ENCODE assay signal across 2 cellular contexts in the genomic region with DNA sequence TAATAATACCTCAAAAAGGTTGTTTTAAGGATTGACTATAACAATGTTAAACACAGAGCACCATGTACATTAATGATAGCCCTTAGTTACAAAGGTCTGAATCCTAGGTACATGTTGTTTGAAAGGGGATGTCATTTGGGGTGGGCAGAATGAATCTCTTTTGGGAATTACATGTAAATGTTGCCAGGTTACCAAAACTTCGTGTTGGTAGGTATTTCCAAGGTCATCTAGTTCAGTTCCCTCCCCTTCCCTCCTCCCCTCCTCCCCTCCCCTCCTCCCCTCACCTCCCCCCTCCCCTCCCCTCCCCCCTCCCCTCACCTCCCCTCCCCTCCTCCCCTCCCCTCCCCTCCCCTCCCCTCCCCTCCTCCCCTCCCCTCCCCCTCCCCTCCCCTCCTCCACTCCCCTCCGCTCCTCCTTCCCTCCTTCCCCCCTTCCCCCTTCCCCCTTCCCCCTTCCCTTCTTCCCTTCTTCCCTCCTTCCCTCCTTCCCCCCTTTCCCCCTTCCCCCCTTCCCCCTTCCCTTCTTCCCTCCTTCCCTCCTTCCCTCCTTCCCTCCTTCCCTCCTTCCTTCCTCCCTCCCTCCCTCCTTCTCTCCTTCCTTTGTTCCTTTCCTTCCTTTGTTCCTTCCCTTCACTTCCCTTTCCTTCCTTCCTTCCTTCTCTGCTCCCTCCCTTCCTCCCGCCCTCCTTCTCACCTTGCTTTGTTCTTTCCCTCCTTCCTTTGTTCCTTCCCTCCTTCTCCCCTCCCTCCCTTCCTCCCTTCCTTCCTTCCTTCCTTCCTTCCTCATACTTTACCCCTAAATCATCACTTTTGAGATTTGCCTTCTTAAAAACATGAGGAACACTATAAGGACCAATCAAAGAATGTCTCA.
TF ChIP-seq lines count a peak whose summit lies in the region.

No MANE protein-coding gene starts in this region.

TF ChIP-seq in K562, 482 proteins besides CTCF, POLR2A, EP300 and RAD21:
- TF ChIP-seq HNRNPK (IDR thresholded peaks at IDR 0.05; ENCODE audit: low read depth, low read length, poor library complexity, severe bottlenecking): peak; percentile 74
- TF ChIP-seq, protein P1, sequence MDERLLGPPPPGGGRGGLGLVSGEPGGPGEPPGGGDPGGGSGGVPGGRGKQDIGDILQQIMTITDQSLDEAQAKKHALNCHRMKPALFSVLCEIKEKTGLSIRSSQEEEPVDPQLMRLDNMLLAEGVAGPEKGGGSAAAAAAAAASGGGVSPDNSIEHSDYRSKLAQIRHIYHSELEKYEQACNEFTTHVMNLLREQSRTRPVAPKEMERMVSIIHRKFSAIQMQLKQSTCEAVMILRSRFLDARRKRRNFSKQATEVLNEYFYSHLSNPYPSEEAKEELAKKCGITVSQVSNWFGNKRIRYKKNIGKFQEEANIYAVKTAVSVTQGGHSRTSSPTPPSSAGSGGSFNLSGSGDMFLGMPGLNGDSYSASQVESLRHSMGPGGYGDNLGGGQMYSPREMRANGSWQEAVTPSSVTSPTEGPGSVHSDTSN (CRISPR knock-in tag; IDR thresholded peaks at IDR 0.05; ENCODE audit: low read depth): no peak
- TF ChIP-seq, protein P1 (tag; conservative IDR thresholded peaks at IDR 0.05; ENCODE audit: low read depth): no peak
- TF ChIP-seq, protein P2, sequence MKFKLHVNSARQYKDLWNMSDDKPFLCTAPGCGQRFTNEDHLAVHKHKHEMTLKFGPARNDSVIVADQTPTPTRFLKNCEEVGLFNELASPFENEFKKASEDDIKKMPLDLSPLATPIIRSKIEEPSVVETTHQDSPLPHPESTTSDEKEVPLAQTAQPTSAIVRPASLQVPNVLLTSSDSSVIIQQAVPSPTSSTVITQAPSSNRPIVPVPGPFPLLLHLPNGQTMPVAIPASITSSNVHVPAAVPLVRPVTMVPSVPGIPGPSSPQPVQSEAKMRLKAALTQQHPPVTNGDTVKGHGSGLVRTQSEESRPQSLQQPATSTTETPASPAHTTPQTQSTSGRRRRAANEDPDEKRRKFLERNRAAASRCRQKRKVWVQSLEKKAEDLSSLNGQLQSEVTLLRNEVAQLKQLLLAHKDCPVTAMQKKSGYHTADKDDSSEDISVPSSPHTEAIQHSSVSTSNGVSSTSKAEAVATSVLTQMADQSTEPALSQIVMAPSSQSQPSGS (CRISPR knock-in tag; IDR thresholded peaks at IDR 0.05): no peak
- TF ChIP-seq PCBP2 (IDR thresholded peaks at IDR 0.05; ENCODE audit: low read depth, low read length, poor library complexity, severe bottlenecking): peak; percentile 80
- TF ChIP-seq PCBP1 (IDR thresholded peaks at IDR 0.05; ENCODE audit: low read depth, low read length, poor library complexity, severe bottlenecking): peak; percentile 75
- TF ChIP-seq SRSF9 (IDR thresholded peaks at IDR 0.05; ENCODE audit: borderline replicate concordance, low read depth, low read length): no peak

TF ChIP-seq in SK-N-SH, 30 proteins besides CTCF, POLR2A, EP300 and RAD21:
- TF ChIP-seq ELF1 (IDR thresholded peaks at IDR 0.05): no peak
